9 cellular contexts compared by ENCODE assay signal in the genomic region with DNA sequence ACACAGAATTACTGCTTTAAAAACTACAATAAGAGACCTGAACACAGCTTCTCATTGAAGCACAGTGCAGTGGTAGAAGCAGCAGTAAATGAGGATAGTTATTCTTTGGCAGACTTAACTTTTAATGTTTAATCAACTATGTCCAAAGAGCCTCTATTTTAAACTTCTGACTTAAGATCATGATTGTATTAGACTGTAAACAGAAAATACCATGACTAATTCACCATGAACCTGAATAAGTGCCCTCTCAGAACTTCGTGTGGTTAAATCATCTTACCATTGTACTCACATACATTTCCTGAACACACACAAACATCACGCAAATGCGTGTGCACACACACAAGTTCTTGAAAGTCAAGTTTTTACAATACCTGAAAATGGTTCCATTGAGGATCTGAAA. TPM values are rescaled to one million over a fixed set of nuclear protein-coding genes. Genes with fewer than 3 reads are reported as not detected.
DNase-seq lines count a peak whose midpoint lies in the region; ATAC-seq lines count a peak whose summit lies in the region.
"Had no signal": no experiment of that assay in that cellular context is flagged by ENCODE, and none has a peak within 500 bp of the region (broad histone marks: within the 10 kb centered on the region; RNA-seq: fewer than 3 reads in every experiment).

No MANE protein-coding gene starts in this region.

- H3K27ac Mint-ChIP-seq in immature natural killer cell: peak overlapping the region in 5 of 6 donors; percentile 29 to 83 (median 77)

- ATAC-seq in GM19324 (IDR thresholded peaks at IDR 0.05; ENCODE audit: low FRiP score, unreplicated experiment): peak; percentile 37

- peak overlapping the region in 3 of 5 donors; percentile 21 to 51 (median 29) for H3K4me3 Mint-ChIP-seq in immature natural killer cell

- no peaks in the 10 kb centered on the region for H3K9me3 Mint-ChIP-seq in immature natural killer cell

- peaks cover 0 to 13% (median 8%) of the 10 kb centered on the region in 3 donors for H3K36me3 Mint-ChIP-seq in immature natural killer cell

- peak; percentile 18 for DNase-seq in AG08396 (ENCODE audit: low spot score)
- peak; percentile 58 for DNase-seq in LHCN-M2 (ENCODE audit: low read depth)
- no peak for DNase-seq in immature natural killer cell
- no peak for DNase-seq in NCI-H82 treated with DMSO at 0.1 percent for 48 hours (lab: John Stamatoyannopoulos, UW; ENCODE audit: unreplicated experiment)
- DNase-seq in NCI-H2081 (lab: John Stamatoyannopoulos, UW): no peak
- no peak for DNase-seq in DMS153 treated with DMSO at 0.1 percent for 48 hours (lab: John Stamatoyannopoulos, UW; ENCODE audit: unreplicated experiment)
- no peak for DNase-seq in activated effector memory CD4-positive, alpha-beta T cell treated with anti-CD3 and anti-CD28 coated beads, Interleukin-2, amount 50 U/mL, for 16 hours
- DNase-seq: DND-41 had no signal

- no peaks in the 10 kb centered on the region for H3K27me3 Mint-ChIP-seq in immature natural killer cell (ENCODE audit: low read depth in 3 of 3)

- H3K4me1 Mint-ChIP-seq in immature natural killer cell: peaks cover 30 to 46% of the 10 kb centered on the region in 2 donors

RNA-seq across cellular contexts. Expression of a gene that starts 13.9 kb away (rescaled TPM):
- total RNA-seq in LHCN-M2 (2014; rRNA removed): 10.0 and 12.4 TPM in 2 replicates
- polyA plus RNA-seq in LHCN-M2 (2012): 1.3 TPM
- polyA plus RNA-seq in immature natural killer cell: 1 to 10 TPM; 1.1 to 8.2 (median 2.8) TPM

Comparison
In these comparisons a context has a peak if more than half of its experiments do, and no peak if none do; other contexts are left out.
1. DNase-seq: peak in AG08396 (single experiment) and LHCN-M2 (single experiment); none in immature natural killer cell (0 of 3), NCI-H82 treated with DMSO at 0.1 percent for 48 hours (single experiment), NCI-H2081 (0 of 2), DMS153 treated with DMSO at 0.1 percent for 48 hours (single experiment) and activated effector memory CD4-positive, alpha-beta T cell treated with anti-CD3 and anti-CD28 coated beads, Interleukin-2, amount 50 U/mL, for 16 hours (single experiment).